ENCODE assay signal across 8 cellular contexts in the genomic region with DNA sequence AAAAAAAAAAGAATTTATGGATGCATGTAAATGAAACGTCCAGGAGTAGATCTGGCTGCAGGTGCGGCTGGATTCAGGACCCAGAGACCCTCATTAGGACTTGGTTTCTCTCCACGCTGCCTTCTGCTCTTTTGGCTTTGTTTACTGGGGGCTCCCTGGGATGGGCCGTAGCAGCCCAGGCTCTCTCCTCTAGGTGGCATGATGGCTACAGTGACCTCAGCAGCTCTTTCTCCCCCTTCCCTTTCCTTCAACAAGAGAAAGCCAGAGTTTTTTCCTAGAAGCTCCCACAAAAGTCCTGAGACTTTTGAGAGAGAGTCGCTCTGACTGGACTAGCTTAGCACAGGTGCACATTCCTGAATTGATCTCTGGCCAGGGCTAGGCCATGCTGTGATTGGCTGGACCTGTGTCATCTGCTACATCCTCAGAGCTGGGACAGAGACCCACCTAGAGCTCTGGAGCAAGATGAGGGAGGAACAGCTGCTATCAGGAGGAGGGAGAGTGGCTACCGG.
DNase-seq lines count a peak whose midpoint lies in the region; ATAC-seq and TF ChIP-seq lines count a peak whose summit lies in the region.

No MANE protein-coding gene starts in this region.

- no peak overlapping the region for H3K27ac Mint-ChIP-seq in MCF 10A (ENCODE audit: low read depth, unreplicated experiment)
- peak overlapping the region in 2 of 6 donors; percentile 15 to 41 for H3K27ac Mint-ChIP-seq in immature natural killer cell

- TF ChIP-seq CTCF in GM13977 (IDR thresholded peaks at IDR 0.05; ENCODE audit: extremely low read depth, insufficient read depth, missing control alignments) (peak; percentile 85), MCF 10A (IDR thresholded peaks at IDR 0.05; ENCODE audit: unreplicated experiment) (peak; percentile 49)

- peak; percentile 58 for ATAC-seq in HG02938 (IDR thresholded peaks at IDR 0.05; ENCODE audit: unreplicated experiment)

- intact Hi-C loops in MCF 10A (cut with micrococcal nuclease): loop anchor here (1.0 to 2.0 kb wide), 2 partner anchors 57 to 89 kb away; no protein-coding TSS in a partner anchor

- CTCF ChIA-PET in MCF 10A (lab: Yijun Ruan, JAX): interaction anchor here (0.6 to 2.7 kb wide), 21 partner anchors 14 to 619 kb away, joined by 3 to 19 read pairs (median 4); a partner anchor contains a TSS

- H3K36me3 Mint-ChIP-seq in MCF 10A (ENCODE audit: insufficient read depth, unreplicated experiment): no peaks in the 10 kb centered on the region
- H3K36me3 Mint-ChIP-seq in immature natural killer cell: peaks cover 0 to 3% (median 0%) of the 10 kb centered on the region in 3 donors

- no TSS peak for BruUV-seq in MCF 10A (replicated peaks; lab: Mats Ljungman, UMichigan)

- POLR2A ChIA-PET in MCF 10A (lab: Yijun Ruan, JAX): interaction anchor here (0.6 to 4.0 kb wide), 18 partner anchors 9 to 587 kb away, joined by 3 to 37 read pairs (median 5); a partner anchor contains a TSS

- no peaks in the 10 kb centered on the region for H3K27me3 Mint-ChIP-seq in MCF 10A (ENCODE audit: insufficient read depth, unreplicated experiment)
- peaks cover 0 to 4% (median 0%) of the 10 kb centered on the region in 3 donors for H3K27me3 Mint-ChIP-seq in immature natural killer cell (ENCODE audit: low read depth in 3 of 3)

- DNase-seq in AG08396 (ENCODE audit: low spot score) (peak; percentile 61), GM13977 (ENCODE audit: low spot score) (peak; percentile 61), OCI-M2 (lab: John Stamatoyannopoulos, UW; ENCODE audit: unreplicated experiment) (peak; percentile 3), MCF 10A (ENCODE audit: unreplicated experiment) (peak; percentile 61), immature natural killer cell (peak; percentile 45 to 58 (median 56)), NCI-H187 treated with DMSO at 0.1 percent for 48 hours (lab: John Stamatoyannopoulos, UW) (no peak)
- peak; percentile 20 for DNase-seq in stimulated activated CD4-positive, alpha-beta T cell treated with anti-CD3 and anti-CD28 coated beads, Interleukin-4, amount 100 ng/mL, for 1 hour

- in situ Hi-C loops in GM13977 (cut with MboI; ENCODE audit: low pct_unique_long_range_greater_than_20kb, low sequenced_read_pairs, unreplicated experiment): loop anchor here (10.0 kb wide), 1 partner anchor 71 kb away; a partner anchor contains a TSS

- H3K4me3 Mint-ChIP-seq in MCF 10A (ENCODE audit: unreplicated experiment) (no peak overlapping the region), immature natural killer cell (peak overlapping the region in 2 of 5 donors; percentile 22 to 33)

- peaks cover 32% of the 10 kb centered on the region for H3K4me1 Mint-ChIP-seq in MCF 10A (ENCODE audit: insufficient read depth, unreplicated experiment)
- peaks cover 11 to 27% of the 10 kb centered on the region in 2 donors for H3K4me1 Mint-ChIP-seq in immature natural killer cell

- H3K9me3 Mint-ChIP-seq in MCF 10A (ENCODE audit: unreplicated experiment) (no peaks in the 10 kb centered on the region), immature natural killer cell (no peaks in the 10 kb centered on the region)
